In the genomic region with DNA sequence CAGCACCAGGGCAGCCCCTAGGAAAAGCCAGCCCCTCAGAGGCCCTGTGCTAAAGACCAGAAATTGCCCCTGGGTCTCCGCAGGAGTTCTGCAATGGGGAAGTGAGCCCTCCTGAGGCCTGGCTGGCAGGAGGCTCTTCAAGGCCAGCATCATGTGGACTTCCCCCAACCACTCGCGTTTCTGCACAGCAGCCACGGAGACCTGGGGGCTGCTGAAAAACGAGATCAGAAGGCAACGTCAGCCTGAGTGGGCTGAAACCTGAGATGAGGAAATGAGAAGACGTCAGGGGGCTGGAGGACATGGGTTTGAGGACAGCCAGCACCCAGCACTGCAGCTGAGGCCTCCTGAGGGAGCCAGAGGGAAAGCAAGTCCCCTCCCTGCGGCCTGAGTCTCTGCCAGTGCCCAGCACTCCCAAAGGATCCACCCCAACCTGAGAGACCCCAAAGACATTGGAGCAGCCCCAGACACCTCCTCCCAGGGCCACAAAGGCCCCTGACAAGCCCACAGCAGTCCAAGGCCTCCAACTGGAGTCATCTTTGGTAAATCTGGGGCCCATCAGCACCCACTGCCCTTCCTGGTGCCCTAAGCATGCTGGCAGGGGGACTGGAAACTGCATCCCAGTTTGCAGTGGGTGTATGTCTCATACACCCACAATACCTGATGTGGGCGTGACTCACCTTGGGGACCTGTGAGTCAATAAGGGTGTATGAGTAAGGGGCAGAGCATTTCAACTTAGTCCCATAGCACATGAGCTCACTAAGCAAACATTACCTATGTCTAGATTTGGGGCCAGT, we compare ENCODE assay signal across 9 cellular contexts. TPM values are rescaled to one million over a fixed set of nuclear protein-coding genes. Genes with fewer than 3 reads are reported as not detected.
DNase-seq lines count a peak whose midpoint lies in the region; ATAC-seq, FAIRE-seq and TF ChIP-seq lines count a peak whose summit lies in the region.
"Had no signal": no experiment of that assay in that cellular context is flagged by ENCODE, and none has a peak within 500 bp of the region (broad histone marks: within the 10 kb centered on the region; RNA-seq: fewer than 3 reads in every experiment).

No MANE protein-coding gene starts in this region.

- peak; percentile 98 for FAIRE-seq in GM12892 (lab: Jason Lieb, UNC)

- H2AFZ ChIP-seq in OCI-LY7 (ENCODE audit: low read length) = no peak overlapping the region

- no peaks in the 10 kb centered on the region for H3K9me2 ChIP-seq in OCI-LY7 (ENCODE audit: insufficient read depth, low read length)

- intact Hi-C loops in OCI-LY7 (cut with micrococcal nuclease; ENCODE audit: unreplicated experiment) = no loop called here

- H3K4me3 ChIP-seq in OCI-LY7 (ENCODE audit: low read depth, low read length, poor library complexity, severe bottlenecking) = no peak overlapping the region
- H3K4me3 ChIP-seq in choroid plexus epithelial cell (ENCODE audit: low read depth, low read length) = no peak overlapping the region

- TF ChIP-seq CTCF in OCI-LY7 (conservative IDR thresholded peaks at IDR 0.05; ENCODE audit: low read length) (peak; percentile 28; the same call in 1 of the 2 replicates), choroid plexus epithelial cell (conservative IDR thresholded peaks at IDR 0.05; ENCODE audit: low read depth, low read length) (peak; percentile 23)

- H3K9me3 ChIP-seq in OCI-LY7 (ENCODE audit: low read length) = no peaks in the 10 kb centered on the region

- H3K36me3 ChIP-seq in OCI-LY7 (ENCODE audit: insufficient read depth, low read length) = no peaks in the 10 kb centered on the region

- ATAC-seq in GM18519 (IDR thresholded peaks at IDR 0.05; ENCODE audit: low FRiP score, unreplicated experiment) = no peak

- no peaks in the 10 kb centered on the region for H3K79me2 ChIP-seq in OCI-LY7 (ENCODE audit: insufficient read depth, low read depth, low read length)

- no peak overlapping the region for H3K27ac ChIP-seq in OCI-LY7 (ENCODE audit: low read depth, low read length, poor library complexity, severe bottlenecking)
- H3K27ac ChIP-seq: VCaP had no signal

- H3K4me1 ChIP-seq in OCI-LY7 (ENCODE audit: insufficient read depth, low read length, poor library complexity, severe bottlenecking) = peaks cover 61% of the 10 kb centered on the region

- peak; percentile 81 for TF ChIP-seq POLR2A in GM12892 (IDR thresholded peaks at IDR 0.05; ENCODE audit: low read depth, low read length)
- TF ChIP-seq POLR2A in erythroblast (IDR thresholded peaks at IDR 0.05; ENCODE audit: low read length) = no peak

- CTCF ChIA-PET in OCI-LY7 (lab: Charles Lee; ENCODE audit: unreplicated experiment) = no interaction called here

- DNase-seq in GM12892 (ENCODE audit: insufficient read length) (peak; percentile 77), H4 (ENCODE audit: low spot score) (peak; percentile 35), OCI-LY7 (ENCODE audit: low spot score) (no peak), choroid plexus epithelial cell (ENCODE audit: low read depth) (peak; percentile 45), erythroblast (lab: John Stamatoyannopoulos, UW) (no peak), NCI-H2081 treated with DMSO at 0.1 percent for 48 hours (lab: John Stamatoyannopoulos, UW) (no peak)
- peak; percentile 58 for DNase-seq in stimulated activated CD8-positive, alpha-beta memory T cell treated with anti-CD3 and anti-CD28 coated beads, Interleukin-4, amount 100 ng/mL, for 24 hours (ENCODE audit: low read depth)

- POLR2A ChIA-PET in OCI-LY7 (lab: Charles Lee) = interaction anchor here (1.2 to 2.8 kb wide), 2 partner anchors 9 to 12 kb away, joined by 3 to 7 read pairs; no protein-coding TSS in a partner anchor

- no TSS peak for BruUV-seq in OCI-LY7 (replicated peaks; lab: Mats Ljungman, UMichigan)

- peak overlapping the region; percentile 50 for H3K4me2 ChIP-seq in OCI-LY7 (ENCODE audit: low read length)

- H4K20me1 ChIP-seq in OCI-LY7 (ENCODE audit: insufficient read depth, low read length) = peaks cover 4% of the 10 kb centered on the region; the same call in 1 of the 2 replicates

RNA-seq across cellular contexts. Expression of gene CYP11A1, which starts 29.2 kb away (rescaled TPM):
- 1.5 TPM for polyA plus RNA-seq in GM12892 (2012; ENCODE audit: missing spikeins)
- not detected in 2 replicates for total RNA-seq in H4 (2014; rRNA removed; shearing (Covaris generic))
- total RNA-seq in OCI-LY7 (2014; rRNA removed; shearing (Covaris generic)) = not detected in 2 replicates
- not detected in 2 replicates for total RNA-seq in OCI-LY7 (2022)

RNA-seq across cellular contexts. Expression of gene SEMA7A, which starts 37.1 kb away (rescaled TPM):
- polyA plus RNA-seq in GM12892 (2012; ENCODE audit: missing spikeins) = 61.4 TPM
- total RNA-seq in H4 (2014; rRNA removed; shearing (Covaris generic)) = 0.53 and 0.91 TPM in 2 replicates
- 0.06 and 0.08 TPM in 2 replicates for total RNA-seq in OCI-LY7 (2014; rRNA removed; shearing (Covaris generic))
- total RNA-seq in OCI-LY7 (2022) = 0.46 and 1.0 TPM in 2 replicates

Comparison
In these comparisons a context has a peak if more than half of its experiments do, and no peak if none do; other contexts are left out.
1. DNase-seq: peak in GM12892 (single experiment), H4 (single experiment), choroid plexus epithelial cell (single experiment) and stimulated activated CD8-positive, alpha-beta memory T cell treated with anti-CD3 and anti-CD28 coated beads, Interleukin-4, amount 100 ng/mL, for 24 hours (single experiment); none in OCI-LY7 (single experiment), erythroblast (0 of 2) and NCI-H2081 treated with DMSO at 0.1 percent for 48 hours (single experiment).